ENCODE assay signal across 23 cellular contexts in genomic region chr3:127066635-127067034, GRCh38.
"Had no signal": no experiment of that assay in that cellular context is flagged by ENCODE, and none has a peak within 500 bp of the region (broad histone marks: within the 10 kb centered on the region; RNA-seq: fewer than 3 reads in every experiment).

No MANE protein-coding gene starts in this region.

- ATAC-seq: left cardiac atrium; left lung; naive thymus-derived CD4-positive, alpha-beta T cell; right lobe of liver; stimulated activated naive CD8-positive, alpha-beta T cell treated with anti-CD3 and anti-CD28 coated beads, Interleukin-15, amount 100 ng/mL, for 72 hours had no signal

- H3K9me3 Mint-ChIP-seq: naive thymus-derived CD4-positive, alpha-beta T cell; neural progenitor cell; stimulated activated naive CD8-positive, alpha-beta T cell treated with anti-CD3 and anti-CD28 coated beads, Interleukin-15, amount 100 ng/mL, for 72 hours had no signal

- H3K36me3 ChIP-seq: gastrocnemius medialis, left lung, neural progenitor cell, ovary, right lobe of liver, thyroid gland had no signal

- H3K9me3 ChIP-seq: gastrocnemius medialis, left lung, ovary, right lobe of liver, thyroid gland had no signal

- H3K36me3 Mint-ChIP-seq: naive thymus-derived CD4-positive, alpha-beta T cell; neural progenitor cell had no signal

- H3K4me3 ChIP-seq: dorsolateral prefrontal cortex, gastrocnemius medialis, left lung, neural progenitor cell, ovary, right lobe of liver, smooth muscle cell, thyroid gland had no signal

- H3K27me3 ChIP-seq: gastrocnemius medialis, neural progenitor cell, ovary, right lobe of liver, thyroid gland had no signal

- H3K4me1 Mint-ChIP-seq: stimulated activated naive CD8-positive, alpha-beta T cell treated with anti-CD3 and anti-CD28 coated beads, Interleukin-15, amount 100 ng/mL, for 72 hours had no signal

- H3K4me3 Mint-ChIP-seq: naive thymus-derived CD4-positive, alpha-beta T cell; neural progenitor cell; stimulated activated naive CD8-positive, alpha-beta T cell treated with anti-CD3 and anti-CD28 coated beads, Interleukin-15, amount 100 ng/mL, for 72 hours had no signal

- H3K9ac ChIP-seq: neural progenitor cell had no signal

- H3K27ac Mint-ChIP-seq: naive thymus-derived CD4-positive, alpha-beta T cell; neural progenitor cell; stimulated activated naive CD8-positive, alpha-beta T cell treated with anti-CD3 and anti-CD28 coated beads, Interleukin-15, amount 100 ng/mL, for 72 hours had no signal

- H2AFZ ChIP-seq: neural progenitor cell had no signal

- H3K4me2 ChIP-seq: neural progenitor cell, smooth muscle cell had no signal

- H3K27ac ChIP-seq: dorsolateral prefrontal cortex, left lung, neural progenitor cell, ovary, right lobe of liver, thyroid gland had no signal

- H3K4me1 ChIP-seq: gastrocnemius medialis, left lung, right lobe of liver had no signal

- DNase-seq: cerebellar nuclear complex; effector CD4-positive, alpha-beta T cell; head of caudate nucleus; left cardiac atrium; mammary epithelial cell; mesendoderm; midbrain; naive thymus-derived CD4-positive, alpha-beta T cell; ovary; stimulated activated CD4-positive, alpha-beta T cell treated with anti-CD3 and anti-CD28 coated beads, Interleukin-12 subunit alpha, Interleukin-12 subunit beta, amount 100 ng/mL, for 4 hours; stimulated activated CD4-positive, alpha-beta T cell treated with anti-CD3 and anti-CD28 coated beads, Interleukin-1b, Interleukin-23, amount 100 ng/mL, for 48 hours; stimulated activated CD4-positive, alpha-beta T cell treated with anti-CD3 and anti-CD28 coated beads, Interleukin-4, amount 100 ng/mL, for 1 hour; stimulated activated CD8-positive, alpha-beta memory T cell treated with anti-CD3 and anti-CD28 coated beads, Interleukin-4, amount 100 ng/mL, for 48 hours; stimulated activated naive CD4-positive, alpha-beta T cell; stimulated activated naive CD8-positive, alpha-beta T cell treated with anti-CD3 and anti-CD28 coated beads, Interleukin-15, amount 100 ng/mL, for 72 hours; trophoblast cell had no signal
